In the genomic region with DNA sequence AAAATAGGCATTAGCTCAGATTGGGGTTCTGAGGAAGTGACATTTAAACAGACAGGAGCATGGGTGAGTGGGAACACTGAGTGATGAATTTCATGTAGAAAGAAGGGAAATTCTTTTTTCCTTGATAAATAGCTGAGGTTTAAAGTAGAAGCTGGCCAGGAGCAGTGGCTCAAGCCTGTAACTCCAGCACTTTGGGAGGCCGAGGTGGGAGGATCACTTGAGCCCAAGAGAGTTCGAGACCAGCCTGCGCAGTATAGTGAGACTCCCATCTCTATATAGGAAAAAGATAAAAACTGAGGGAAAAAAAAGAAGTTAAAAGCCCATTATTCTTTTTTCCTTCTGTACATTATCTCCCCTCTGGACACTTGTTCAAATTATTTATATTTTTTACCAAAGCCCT, we compare ENCODE assay signal across 12 cellular contexts. TPM values are rescaled to one million over a fixed set of nuclear protein-coding genes. Genes with fewer than 3 reads are reported as not detected.
DNase-seq lines count a peak whose midpoint lies in the region; ATAC-seq, FAIRE-seq and TF ChIP-seq lines count a peak whose summit lies in the region.
"Had no signal": no experiment of that assay in that cellular context is flagged by ENCODE, and none has a peak within 500 bp of the region (broad histone marks: within the 10 kb centered on the region; RNA-seq: fewer than 3 reads in every experiment).

No MANE protein-coding gene starts in this region.

- no peak for DNase-seq in naive thymus-derived CD4-positive, alpha-beta T cell
- no peak for DNase-seq in pancreas
- DNase-seq in stimulated activated CD4-positive, alpha-beta T cell treated with anti-CD3 and anti-CD28 coated beads, Interleukin-15, amount 100 ng/mL, for 24 hours, result no peak
- DNase-seq: NCI-H226 had no signal

- H3K27ac Mint-ChIP-seq in activated naive CD8-positive, alpha-beta T cell, result peak overlapping the region; percentile 96
- H3K27ac Mint-ChIP-seq in naive thymus-derived CD4-positive, alpha-beta T cell, result peak overlapping the region; percentile 87 to 99 (median 96)

- CTCF ChIA-PET in naive thymus-derived CD4-positive, alpha-beta T cell (lab: Charles Lee), result interaction anchor here (0.8 to 1.8 kb wide), 2 partner anchors 14 to 54 kb away, joined by 3 to 4 read pairs; no protein-coding TSS in a partner anchor

- peak overlapping the region; percentile 90 to 100 (median 96) for H3K4me2 ChIP-seq in BLaER1 treated with 17β-estradiol and CSF1 and Interleukin-3, amounts not matched to agents 10 nM and 100 nM

- H3K36me3 ChIP-seq in BLaER1 treated with 17β-estradiol and CSF1 and Interleukin-3, amounts not matched to agents 10 nM and 100 nM, result peaks cover 36 to 88% (median 80%) of the 10 kb centered on the region in 11 experiments
- peaks cover 32% of the 10 kb centered on the region for H3K36me3 ChIP-seq in HUES48 (ENCODE audit: control insufficient read depth, insufficient read depth, low read length)
- peaks cover 0 to 7% (median 0%) of the 10 kb centered on the region in 3 experiments for H3K36me3 ChIP-seq in naive thymus-derived CD4-positive, alpha-beta T cell (ENCODE audit: control insufficient read depth in 2 of 3, insufficient read depth in 3 of 3, low read length in 3 of 3)
- H3K36me3 ChIP-seq in pancreas, result no peaks in the 10 kb centered on the region

- H3K9ac ChIP-seq in BLaER1 treated with 17β-estradiol and CSF1 and Interleukin-3, amounts not matched to agents 10 nM and 100 nM, result peak overlapping the region; percentile 19 to 98 (median 95); a peak in 19 of 22 replicates
- no peak overlapping the region for H3K9ac ChIP-seq in HUES48 (ENCODE audit: low read depth, low read length)

- H4K20me1 ChIP-seq in BLaER1 treated with 17β-estradiol and CSF1 and Interleukin-3, amounts not matched to agents 10 nM and 100 nM, result peaks cover 88 to 98% (median 96%) of the 10 kb centered on the region in 11 experiments

- no peak for FAIRE-seq in pancreas (lab: Jason Lieb, UNC)

- peak overlapping the region; percentile 98 for H3K4me3 Mint-ChIP-seq in activated naive CD8-positive, alpha-beta T cell
- peak overlapping the region; percentile 51 to 100 (median 73) for H3K4me3 Mint-ChIP-seq in naive thymus-derived CD4-positive, alpha-beta T cell

- peaks cover 74 to 92% (median 84%) of the 10 kb centered on the region in 10 experiments for H3K4me1 ChIP-seq in BLaER1 treated with 17β-estradiol and CSF1 and Interleukin-3, amounts not matched to agents 10 nM and 100 nM
- H3K4me1 ChIP-seq in HUES48 (ENCODE audit: control insufficient read depth, insufficient read depth, low read length), result peaks cover 53% of the 10 kb centered on the region
- peaks cover 79% of the 10 kb centered on the region in 2 donors for H3K4me1 ChIP-seq in naive thymus-derived CD4-positive, alpha-beta T cell (ENCODE audit: control insufficient read depth in 2 of 2, insufficient read depth in 2 of 2, low read length in 2 of 2)
- H3K4me1 ChIP-seq in pancreas, result peaks cover 10 to 51% (median 29%) of the 10 kb centered on the region in 3 donors

- no peaks in the 10 kb centered on the region for H3K9me3 ChIP-seq in BLaER1 treated with 17β-estradiol and CSF1 and Interleukin-3, amounts not matched to agents 10 nM and 100 nM (replicated peaks in 1 of 11)
- no peaks in the 10 kb centered on the region for H3K9me3 ChIP-seq in HUES48 (ENCODE audit: control insufficient read depth, insufficient read depth, low read length)
- H3K9me3 ChIP-seq in naive thymus-derived CD4-positive, alpha-beta T cell (ENCODE audit: control insufficient read depth in 2 of 3, low read length in 3 of 3), result no peaks in the 10 kb centered on the region
- no peaks in the 10 kb centered on the region for H3K9me3 ChIP-seq in pancreas

- no peaks in the 10 kb centered on the region for H3K9me3 Mint-ChIP-seq in activated naive CD8-positive, alpha-beta T cell (ENCODE audit: low read depth)
- H3K9me3 Mint-ChIP-seq in naive thymus-derived CD4-positive, alpha-beta T cell, result peaks cover 0 to 8% (median 0%) of the 10 kb centered on the region in 11 donors

- no peak for ATAC-seq in naive thymus-derived CD4-positive, alpha-beta T cell
- ATAC-seq in pancreas (no peak), GM18870 (IDR thresholded peaks at IDR 0.05; ENCODE audit: unreplicated experiment) (no peak), GM19455 (IDR thresholded peaks at IDR 0.05; ENCODE audit: unreplicated experiment) (no peak)

- H3K27me3 Mint-ChIP-seq in activated naive CD8-positive, alpha-beta T cell, result no peaks in the 10 kb centered on the region
- H3K27me3 Mint-ChIP-seq in naive thymus-derived CD4-positive, alpha-beta T cell, result no peaks in the 10 kb centered on the region

- intact Hi-C loops in naive thymus-derived CD4-positive, alpha-beta T cell (cut with micrococcal nuclease), result loop anchor here (5.0 to 10.0 kb wide), 5 partner anchors 98 to 618 kb away; a partner anchor contains a TSS
- intact Hi-C loops in pancreas (cut with DNase I), result no loop called here

- no peak for TF ChIP-seq CTCF in pancreas (IDR thresholded peaks at IDR 0.05)

- peak overlapping the region in 4 of 10 experiments; percentile 16 to 83 (median 72); a peak in 7 of 20 replicates for H3K4me3 ChIP-seq in BLaER1 treated with 17β-estradiol and CSF1 and Interleukin-3, amounts not matched to agents 10 nM and 100 nM
- H3K4me3 ChIP-seq in HUES48 (ENCODE audit: low read depth, low read length) (no peak overlapping the region), pancreas (no peak overlapping the region)
- no peak overlapping the region for H3K4me3 ChIP-seq in naive thymus-derived CD4-positive, alpha-beta T cell (ENCODE audit: low read length)

- H3K4me1 Mint-ChIP-seq in activated naive CD8-positive, alpha-beta T cell (ENCODE audit: low read depth), result peaks cover 90% of the 10 kb centered on the region
- H3K4me1 Mint-ChIP-seq in naive thymus-derived CD4-positive, alpha-beta T cell, result peaks cover 73 to 96% (median 86%) of the 10 kb centered on the region in 7 donors

- H3K27ac ChIP-seq in BLaER1 treated with 17β-estradiol and CSF1 and Interleukin-3, amounts not matched to agents 10 nM and 100 nM, result peak overlapping the region in 10 of 11 experiments; percentile 89 to 98 (median 96); a peak in 16 of 22 replicates
- peak overlapping the region; percentile 100 for H3K27ac ChIP-seq in HUES48 (ENCODE audit: low read depth, low read length)
- peak overlapping the region; percentile 89 for H3K27ac ChIP-seq in naive thymus-derived CD4-positive, alpha-beta T cell (ENCODE audit: low read depth, low read length)
- H3K27ac ChIP-seq in pancreas, result no peak overlapping the region

- POLR2A ChIA-PET in naive thymus-derived CD4-positive, alpha-beta T cell (lab: Charles Lee), result interaction anchor here (0.5 to 2.6 kb wide), 4 partner anchors 8 to 763 kb away, joined by 4 to 11 read pairs (median 8); a partner anchor contains a TSS

- WGBS in pancreas, 2 donors, result 92 to 94% methylated on average over 3 of the region's 3 CpGs

- peaks cover 32% of the 10 kb centered on the region for H3K36me3 Mint-ChIP-seq in activated naive CD8-positive, alpha-beta T cell
- peaks cover 0 to 50% (median 22%) of the 10 kb centered on the region in 5 donors for H3K36me3 Mint-ChIP-seq in naive thymus-derived CD4-positive, alpha-beta T cell

- H3K27me3 ChIP-seq in BLaER1 treated with 17β-estradiol and CSF1 and Interleukin-3, amounts not matched to agents 10 nM and 100 nM, result no peaks in the 10 kb centered on the region
- no peaks in the 10 kb centered on the region for H3K27me3 ChIP-seq in HUES48 (ENCODE audit: control insufficient read depth, insufficient read depth, low read length)
- H3K27me3 ChIP-seq in naive thymus-derived CD4-positive, alpha-beta T cell (ENCODE audit: control insufficient read depth in 2 of 2, insufficient read depth in 2 of 2, low read length in 2 of 2), result no peaks in the 10 kb centered on the region
- no peaks in the 10 kb centered on the region for H3K27me3 ChIP-seq in pancreas

RNA-seq across cellular contexts. Expression of a gene that starts 9.1 kb away (rescaled TPM):
- total RNA-seq in naive thymus-derived CD4-positive, alpha-beta T cell, result 100 to 1,000 TPM in 4 of 5 experiments, 10 to 100 TPM in 1; 88.1 to 449 (median 159) TPM
- 100 to 1,000 TPM; 193 to 269 TPM for polyA plus RNA-seq in naive thymus-derived CD4-positive, alpha-beta T cell
- total RNA-seq in pancreas, result 100 to 1,000 TPM in 1 of 6 donors, 10 to 100 TPM in 5; 51.9 to 103 (median 84.5) TPM
- polyA plus RNA-seq in pancreas, result 10 to 100 TPM; 26.5 to 56.8 TPM

RNA-seq across cellular contexts. Expression of a gene that starts 28.5 kb away (rescaled TPM):
- total RNA-seq in naive thymus-derived CD4-positive, alpha-beta T cell, result not detected
- not detected for polyA plus RNA-seq in naive thymus-derived CD4-positive, alpha-beta T cell
- under 1 TPM in 1 of 6 donors, not detected in 5; 0.31 TPM for total RNA-seq in pancreas
- polyA plus RNA-seq in pancreas, result under 1 TPM in 1 of 2 donors, not detected in 1; 0.28 TPM
- total RNA-seq: T-helper 1 cell treated with Interleukin-12 subunit alpha and Interleukin-12 subunit beta and Interleukin-4 antibody, amounts not matched to agents 30 ng/mL and 1 ng/mL, for 36 hours; temporal lobe had no signal
- polyA plus RNA-seq: neural cell had no signal

RNA-seq across cellular contexts. Expression of a gene that starts 37.0 kb away (rescaled TPM):
- total RNA-seq in naive thymus-derived CD4-positive, alpha-beta T cell, result 10 to 100 TPM in 1 of 5 experiments, 1 to 10 TPM in 4; 4.1 to 12.0 (median 5.9) TPM
- polyA plus RNA-seq in naive thymus-derived CD4-positive, alpha-beta T cell, result 1 to 10 TPM; 5.9 to 6.8 TPM
- 1 to 10 TPM in 5 of 6 donors, under 1 TPM in 1; 0.85 to 3.0 (median 1.7) TPM for total RNA-seq in pancreas
- 1 to 10 TPM; 2.2 to 5.0 TPM for polyA plus RNA-seq in pancreas

Comparison
In these comparisons a context has a peak if more than half of its experiments do, and no peak if none do; other contexts are left out.
1. H3K27ac ChIP-seq: peak in BLaER1 treated with 17β-estradiol and CSF1 and Interleukin-3, amounts not matched to agents 10 nM and 100 nM (10 of 11), HUES48 (single experiment) and naive thymus-derived CD4-positive, alpha-beta T cell (single experiment); none in pancreas (0 of 4).
2. intact Hi-C loops: an anchor here in naive thymus-derived CD4-positive, alpha-beta T cell (5.0 to 10.0 kb wide); none called in pancreas.